Comparison of ENCODE assay signal across 14 cellular contexts in genomic region chr3:114005406-114005987, GRCh38. TPM values are rescaled to one million over a fixed set of nuclear protein-coding genes. Genes with fewer than 3 reads are reported as not detected.
DNase-seq lines count a peak whose midpoint lies in the region; ATAC-seq, FAIRE-seq and TF ChIP-seq lines count a peak whose summit lies in the region.
"Had no signal": no experiment of that assay in that cellular context is flagged by ENCODE, and none has a peak within 500 bp of the region (broad histone marks: within the 10 kb centered on the region; RNA-seq: fewer than 3 reads in every experiment).

No MANE protein-coding gene starts in this region.

- H3K27me3 ChIP-seq in GM12878 (replicated peaks in 1 of 2; ENCODE audit: control insufficient read depth in 2 of 2, insufficient read depth in 2 of 2, low read length in 1 of 2) = no peaks in the 10 kb centered on the region
- H3K27me3 ChIP-seq: esophagus squamous epithelium, upper lobe of right lung had no signal

- no peak overlapping the region for H3K4me3 ChIP-seq in GM12878
- H3K4me3 ChIP-seq: esophagus squamous epithelium, K562, upper lobe of right lung had no signal

- SMC1A ChIA-PET in GM12878 (lab: Charles Lee; ENCODE audit: uncharacterized antibody, unreplicated experiment) = interaction anchor here (1.2 to 1.6 kb wide), 2 partner anchors 58 to 413 kb away, joined by 3 to 4 read pairs; no protein-coding TSS in a partner anchor

- BruUV-seq in GM12878 (replicated peaks; lab: Mats Ljungman, UMichigan) = no TSS peak

- H3K79me2 ChIP-seq in GM12878 (ENCODE audit: control insufficient read depth, insufficient read depth, low read length) = no peaks in the 10 kb centered on the region

- peaks cover 9% of the 10 kb centered on the region; the same call in 2 of the 3 replicates for H3K9me3 ChIP-seq in GM12878 (replicated peaks; ENCODE audit: control insufficient read depth, insufficient read depth, low read length)
- H3K9me3 ChIP-seq: upper lobe of right lung had no signal

- no peak overlapping the region for H3K9ac ChIP-seq in GM12878 (ENCODE audit: control insufficient read depth, insufficient read depth, low read length)

- H4K20me1 ChIP-seq in GM12878 (ENCODE audit: control insufficient read depth, insufficient read depth) = no peaks in the 10 kb centered on the region

- H3K36me3 ChIP-seq in GM12878 (ENCODE audit: control insufficient read depth in 2 of 2, insufficient read depth in 2 of 2, low read length in 1 of 2) = no peaks in the 10 kb centered on the region

- peak; percentile 7 to 21 (median 9); a peak in 4 of 6 replicates for TF ChIP-seq CTCF in GM12878 (IDR thresholded peaks at IDR 0.05 in 2 of 3, conservative IDR thresholded peaks at IDR 0.05 in 1 of 3; ENCODE audit: control insufficient read depth in 2 of 3, extremely low read depth in 1 of 3, insufficient read depth in 1 of 3, low read depth in 3 of 3, low read length in 3 of 3)

- H2AFZ ChIP-seq in GM12878 (ENCODE audit: control insufficient read depth, low read depth, low read length) = no peak overlapping the region

- FAIRE-seq in GM12878 (lab: Jason Lieb, UNC) = peak; percentile 72
- FAIRE-seq: K562 had no signal

- 0 out of 2 replicates have a peak, but pooled peaks have one; percentile 12 for TF ChIP-seq RAD21 in GM12878 (IDR thresholded peaks at IDR 0.05; ENCODE audit: insufficient read depth, low read depth, low read length)

- TF ChIP-seq POLR2A in GM12878 (IDR thresholded peaks at IDR 0.05; ENCODE audit: low read depth, low read length) = no peak

- H3K27ac ChIP-seq in GM12878 (ENCODE audit: control insufficient read depth, insufficient read depth) = no peak overlapping the region
- H3K27ac ChIP-seq: esophagus squamous epithelium, upper lobe of right lung had no signal

- RAD21 ChIA-PET in GM12878 (lab: Charles Lee; ENCODE audit: unreplicated experiment) = interaction anchor here (0.7 to 0.8 kb wide), 2 partner anchors 51 to 208 kb away, joined by 3 read pairs; partner anchors contain the start of genes CCDC191 and QTRT2

- H3K4me2 ChIP-seq in GM12878 (ENCODE audit: control insufficient read depth, insufficient read depth) = no peak overlapping the region

- H3K4me1 ChIP-seq in GM12878 (ENCODE audit: control insufficient read depth, insufficient read depth, low read length) = no peaks in the 10 kb centered on the region
- H3K4me1 ChIP-seq: esophagus squamous epithelium, upper lobe of right lung had no signal

- 19% methylated on average over 5 of the region's 5 CpGs for WGBS in GM12878 (ENCODE audit: insufficient coverage, insufficient replicate concordance, low lambda C conversion rate, missing lambda C conversion rate)

- CTCF ChIA-PET in GM12878 (lab: Yijun Ruan, JAX) = interaction anchor here (1.0 to 2.9 kb wide), 8 partner anchors 10 to 151 kb away, joined by 3 to 13 read pairs (median 4); no protein-coding TSS in a partner anchor

- intact Hi-C loops in GM12878 (cut with micrococcal nuclease; ENCODE audit: unreplicated experiment) = no loop called here

- POLR2A ChIA-PET in GM12878 (lab: Charles Lee) = interaction anchor here (0.5 kb wide), 1 partner anchor 131 kb away, joined by 3 read pairs; no protein-coding TSS in a partner anchor

- DNase-seq in GM12878 (ENCODE audit: low read depth, low spot score) (peak; percentile 35), NCI-H510A treated with DMSO at 0.1 percent for 48 hours (lab: John Stamatoyannopoulos, UW) (no peak), DMS79 (lab: John Stamatoyannopoulos, UW) (no peak), NCI-H345 treated with DMSO at 0.1 percent for 48 hours (lab: John Stamatoyannopoulos, UW; ENCODE audit: unreplicated experiment) (no peak), DMS 273 (lab: John Stamatoyannopoulos, UW; ENCODE audit: unreplicated experiment) (no peak)
- DNase-seq: activated CD8-positive, alpha-beta memory T cell treated with anti-CD3 and anti-CD28 coated beads, Interleukin-2, amount 10 ng/mL, durations not matched to agents 7 days and 5 days; CD8-positive, alpha-beta memory T cell; esophagus squamous epithelium; NCI-H345; upper lobe of right lung had no signal

- no peak for TF ChIP-seq EP300 in GM12878 (IDR thresholded peaks at IDR 0.05; ENCODE audit: borderline replicate concordance in 1 of 2, control insufficient read depth in 1 of 2, low read depth in 2 of 2, low read length in 2 of 2)

- peak; percentile 98 for ATAC-seq in GM18517 (IDR thresholded peaks at IDR 0.05; ENCODE audit: unreplicated experiment)
- peak; percentile 97 for ATAC-seq in GM21423 (IDR thresholded peaks at IDR 0.05; ENCODE audit: unreplicated experiment)
- ATAC-seq in HG03097 (IDR thresholded peaks at IDR 0.05; ENCODE audit: low FRiP score, unreplicated experiment) = peak; percentile 71
- ATAC-seq in GM12878 = peak; percentile 94
- ATAC-seq: activated CD8-positive, alpha-beta memory T cell treated with anti-CD3 and anti-CD28 coated beads, Interleukin-2, amount 10 ng/mL, durations not matched to agents 7 days and 5 days; K562; upper lobe of right lung had no signal

- in situ Hi-C loops in GM12878 (cut with MboI) = no loop called here

TF ChIP-seq in GM12878, 131 proteins besides CTCF, POLR2A, EP300 and RAD21:
- peak; percentile 73; the same call in 1 of the 2 replicates for TF ChIP-seq TCF12 (IDR thresholded peaks at IDR 0.05; ENCODE audit: low read depth, low read length)
- TF ChIP-seq TCF3 (IDR thresholded peaks at IDR 0.05; ENCODE audit: borderline replicate concordance, insufficient read depth, low read depth, low read length) = peak; percentile 56; the same call in 1 of the 2 replicates
- TF ChIP-seq MEF2B (IDR thresholded peaks at IDR 0.05; ENCODE audit: partially characterized antibody, poor library complexity, severe bottlenecking) = no peak
- no peak for TF ChIP-seq ZNF622 (IDR thresholded peaks at IDR 0.05)
- peak; percentile 83; the same call in 1 of the 2 replicates for TF ChIP-seq PAX5 (IDR thresholded peaks at IDR 0.05; ENCODE audit: borderline replicate concordance, low read depth, low read length)

RNA-seq across cellular contexts. Expression of gene CCDC191, which starts 50.8 kb away (rescaled TPM):
- total RNA-seq in GM12878 (2013; cell fraction: nucleolus; rRNA removed) = 19.0 and 19.3 TPM in 2 replicates
- total RNA-seq in GM12878 (2014; rRNA removed) (1.4 and 2.2 TPM in 2 replicates), GM12878 (2014; rRNA removed; fragmentation: Illumina TruSeq; extraction: Trizol) (2.5 and 2.9 TPM in 2 replicates), GM12878 (2021) (1.5 and 1.7 TPM in 2 replicates)
- polyA plus RNA-seq in GM12878 (2011; ENCODE audit: low read depth) = 1.9 TPM
- polyA plus RNA-seq in GM12878 (2011; rRNA removed) (2.4 and 4.5 TPM in 2 replicates), GM12878 (2014; fragmentation: Illumina TruSeq; extraction: Trizol) (2.6 and 4.0 TPM in 2 replicates), GM12878 (2014; fragmentation: Nextera tagmentation; extraction: Ambion mirVana) (1 to 10 TPM; 1.3 to 1.6 TPM), GM12878 (2014; rRNA removed) (1.7 and 2.2 TPM in 2 replicates), GM12878 (2016; fragmentation: Nextera tagmentation; extraction: Ambion mirVana) (1 to 10 TPM; 1.2 to 1.7 TPM)
- 0.84 and 0.96 TPM in 2 replicates for polyA plus RNA-seq in GM12878 (2011; cell fraction: cytosol; rRNA removed)
- polyA plus RNA-seq in GM12878 (2011; cell fraction: nucleus; rRNA removed) = 4.7 and 5.9 TPM in 2 replicates
- polyA plus RNA-seq in GM12878 (2012) = 2.9 and 3.3 TPM in 2 replicates
- polyA minus RNA-seq in GM12878 (2011; rRNA and poly(A)+ RNA removed) = 0.77 and 2.0 TPM in 2 replicates
- polyA minus RNA-seq in GM12878 (2011; cell fraction: cytosol; rRNA and poly(A)+ RNA removed) = 0.67 and 0.83 TPM in 2 replicates
- 2.2 and 2.6 TPM in 2 replicates for polyA minus RNA-seq in GM12878 (2011; cell fraction: nucleus; rRNA and poly(A)+ RNA removed)

RNA-seq across cellular contexts. Expression of gene QTRT2, which starts 51.0 kb away (rescaled TPM):
- total RNA-seq in GM12878 (2013; cell fraction: nucleolus; rRNA removed) = 101 and 102 TPM in 2 replicates
- 32.6 and 41.9 TPM in 2 replicates for total RNA-seq in GM12878 (2014; rRNA removed)
- 40.8 and 42.3 TPM in 2 replicates for total RNA-seq in GM12878 (2014; rRNA removed; fragmentation: Illumina TruSeq; extraction: Trizol)
- 31.6 and 33.9 TPM in 2 replicates for total RNA-seq in GM12878 (2021)
- 9.3 TPM for polyA plus RNA-seq in GM12878 (2011; ENCODE audit: low read depth)
- 21.4 and 28.6 TPM in 2 replicates for polyA plus RNA-seq in GM12878 (2011; rRNA removed)
- 12.2 and 12.8 TPM in 2 replicates for polyA plus RNA-seq in GM12878 (2011; cell fraction: cytosol; rRNA removed)
- 15.1 and 15.6 TPM in 2 replicates for polyA plus RNA-seq in GM12878 (2011; cell fraction: nucleus; rRNA removed)
- polyA plus RNA-seq in GM12878 (2012) = 10.3 and 11.2 TPM in 2 replicates
- 38.2 and 46.4 TPM in 2 replicates for polyA plus RNA-seq in GM12878 (2014; fragmentation: Illumina TruSeq; extraction: Trizol)
- 10 to 100 TPM; 17.8 to 33.5 TPM for polyA plus RNA-seq in GM12878 (2014; fragmentation: Nextera tagmentation; extraction: Ambion mirVana)
- 22.7 and 23.3 TPM in 2 replicates for polyA plus RNA-seq in GM12878 (2014; rRNA removed)
- polyA plus RNA-seq in GM12878 (2016; fragmentation: Nextera tagmentation; extraction: Ambion mirVana) = 10 to 100 TPM; 20.9 to 24.7 TPM
- 22.7 and 29.2 TPM in 2 replicates for polyA minus RNA-seq in GM12878 (2011; rRNA and poly(A)+ RNA removed)
- 14.2 and 16.5 TPM in 2 replicates for polyA minus RNA-seq in GM12878 (2011; cell fraction: cytosol; rRNA and poly(A)+ RNA removed)
- polyA minus RNA-seq in GM12878 (2011; cell fraction: nucleus; rRNA and poly(A)+ RNA removed) = 23.2 and 32.7 TPM in 2 replicates

RNA-seq across cellular contexts. Expression of gene ZDHHC23, which starts 57.7 kb away (rescaled TPM):
- total RNA-seq in GM12878 (2013; cell fraction: nucleolus; rRNA removed) = 11.9 and 13.9 TPM in 2 replicates
- 3.2 and 4.3 TPM in 2 replicates for total RNA-seq in GM12878 (2014; rRNA removed)
- total RNA-seq in GM12878 (2014; rRNA removed; fragmentation: Illumina TruSeq; extraction: Trizol) = 3.3 and 3.5 TPM in 2 replicates
- total RNA-seq in GM12878 (2021) = 3.3 and 4.6 TPM in 2 replicates
- 0.70 TPM for polyA plus RNA-seq in GM12878 (2011; ENCODE audit: low read depth)
- 2.6 and 3.1 TPM in 2 replicates for polyA plus RNA-seq in GM12878 (2011; rRNA removed)
- 1.0 TPM in 2 replicates for polyA plus RNA-seq in GM12878 (2011; cell fraction: cytosol; rRNA removed)
- polyA plus RNA-seq in GM12878 (2011; cell fraction: nucleus; rRNA removed) = 5.9 and 6.7 TPM in 2 replicates
- polyA plus RNA-seq in GM12878 (2012) = 0.79 and 1.6 TPM in 2 replicates
- polyA plus RNA-seq in GM12878 (2014; fragmentation: Illumina TruSeq; extraction: Trizol) = 4.3 and 5.0 TPM in 2 replicates
- polyA plus RNA-seq in GM12878 (2014; fragmentation: Nextera tagmentation; extraction: Ambion mirVana) = 1 to 10 TPM in 1 of 2 experiments, under 1 TPM in 1; 0.79 to 1.0 TPM
- polyA plus RNA-seq in GM12878 (2014; rRNA removed) = 3.2 and 3.8 TPM in 2 replicates
- 1 to 10 TPM in 1 of 2 experiments, under 1 TPM in 1; 0.95 to 1.4 TPM for polyA plus RNA-seq in GM12878 (2016; fragmentation: Nextera tagmentation; extraction: Ambion mirVana)
- 3.6 and 4.0 TPM in 2 replicates for polyA minus RNA-seq in GM12878 (2011; rRNA and poly(A)+ RNA removed)
- polyA minus RNA-seq in GM12878 (2011; cell fraction: cytosol; rRNA and poly(A)+ RNA removed) = 0.94 and 1.2 TPM in 2 replicates
- 3.2 and 4.5 TPM in 2 replicates for polyA minus RNA-seq in GM12878 (2011; cell fraction: nucleus; rRNA and poly(A)+ RNA removed)
